Comparison of ENCODE assay signal across 25 cellular contexts in the genomic region with DNA sequence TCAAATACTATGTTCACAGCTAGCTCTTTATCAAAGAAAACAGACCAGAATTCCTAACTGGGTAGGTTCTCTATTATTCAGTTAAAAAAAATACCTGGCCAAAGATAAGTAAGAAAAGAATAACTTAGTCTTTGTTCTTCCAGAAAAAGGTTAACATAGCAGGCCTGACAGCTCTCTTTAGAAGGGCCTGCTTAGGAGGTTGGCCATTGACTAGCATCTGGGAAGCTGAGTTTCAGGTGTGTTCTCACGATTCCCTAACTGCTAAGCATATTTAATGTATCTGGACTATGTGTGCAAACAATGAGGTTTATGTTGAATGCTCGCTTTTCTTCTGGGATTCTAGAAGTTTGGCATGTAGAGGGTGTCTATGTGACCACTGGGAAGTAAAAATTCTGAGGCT.
"Had no signal": no experiment of that assay in that cellular context is flagged by ENCODE, and none has a peak within 500 bp of the region (broad histone marks: within the 10 kb centered on the region; RNA-seq: fewer than 3 reads in every experiment).

No MANE protein-coding gene starts in this region.

- H3K36me3 ChIP-seq: colonic mucosa, esophagus muscularis mucosa, esophagus squamous epithelium, gastrocnemius medialis, gastroesophageal sphincter, heart left ventricle, heart right ventricle had no signal

- H3K4me3 ChIP-seq: colonic mucosa, coronary artery, dorsolateral prefrontal cortex, esophagus muscularis mucosa, esophagus squamous epithelium, gastrocnemius medialis, gastroesophageal sphincter, heart left ventricle, heart right ventricle had no signal

- H3K27ac Mint-ChIP-seq: dendritic cell treated with granulocyte-macrophage colony-stimulating factor and Interleukin-4, amounts not matched to agents 40 ng/mL and 50 ng/mL, for 4 days; effector memory CD8-positive, alpha-beta T cell; endodermal cell had no signal

- H3K27me3 Mint-ChIP-seq: dendritic cell treated with granulocyte-macrophage colony-stimulating factor and Interleukin-4, amounts not matched to agents 40 ng/mL and 50 ng/mL, for 4 days; effector memory CD8-positive, alpha-beta T cell had no signal

- H3K9me3 Mint-ChIP-seq: dendritic cell treated with granulocyte-macrophage colony-stimulating factor and Interleukin-4, amounts not matched to agents 40 ng/mL and 50 ng/mL, for 4 days; endodermal cell had no signal

- H3K27me3 ChIP-seq: colonic mucosa, dorsolateral prefrontal cortex, esophagus muscularis mucosa, esophagus squamous epithelium, foreskin keratinocyte, gastrocnemius medialis, gastroesophageal sphincter, heart left ventricle, heart right ventricle had no signal

- H3K4me3 Mint-ChIP-seq: dendritic cell treated with granulocyte-macrophage colony-stimulating factor and Interleukin-4, amounts not matched to agents 40 ng/mL and 50 ng/mL, for 4 days; effector memory CD8-positive, alpha-beta T cell; endodermal cell had no signal

- DNase-seq: colonic mucosa; cortex of kidney; dermis blood vessel endothelial cell; dorsolateral prefrontal cortex; effector CD4-positive, alpha-beta T cell; effector CD8-positive, alpha-beta T cell; effector memory CD4-positive, alpha-beta T cell; effector memory CD8-positive, alpha-beta T cell; endodermal cell; erythroblast; esophagus squamous epithelium; foreskin fibroblast; foreskin keratinocyte; foreskin melanocyte; gastrocnemius medialis; glutamatergic neuron; head of caudate nucleus; heart left ventricle; heart right ventricle had no signal

- H3K4me1 ChIP-seq: colonic mucosa, esophagus muscularis mucosa, esophagus squamous epithelium, foreskin keratinocyte, gastrocnemius medialis, gastroesophageal sphincter, heart left ventricle, heart right ventricle had no signal

- H3K27ac ChIP-seq: colonic mucosa, coronary artery, dorsolateral prefrontal cortex, epithelial cell of prostate, esophagus muscularis mucosa, esophagus squamous epithelium, foreskin keratinocyte, gastrocnemius medialis, gastroesophageal sphincter, heart left ventricle, heart right ventricle had no signal

- H3K9me3 ChIP-seq: colonic mucosa, esophagus muscularis mucosa, esophagus squamous epithelium, gastrocnemius medialis, gastroesophageal sphincter had no signal

- ATAC-seq: effector memory CD8-positive, alpha-beta T cell; esophagus mucosa; foreskin keratinocyte; gastrocnemius medialis; gastroesophageal sphincter; heart left ventricle; heart right ventricle had no signal
